In the genomic region with DNA sequence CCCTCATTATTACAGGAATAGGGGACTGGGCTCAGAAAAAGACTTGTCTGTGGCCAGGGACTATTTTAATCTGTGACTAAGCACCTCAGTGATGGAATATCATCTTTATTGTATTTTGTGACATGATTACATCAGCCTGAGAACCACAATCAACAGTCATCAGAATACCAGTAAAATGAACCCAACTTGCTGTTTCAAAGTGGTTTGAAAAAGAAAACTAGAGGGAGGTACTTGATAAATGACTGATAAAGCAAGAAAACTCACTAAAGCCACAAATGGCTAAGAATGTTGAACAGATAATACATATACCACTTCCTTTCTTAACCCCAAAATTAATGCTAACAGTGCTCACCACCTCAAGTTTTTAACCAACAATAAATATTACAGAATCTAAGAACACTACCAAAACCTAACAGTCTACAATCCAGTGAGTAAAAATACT, we compare ENCODE assay signal across 8 cellular contexts.
DNase-seq lines count a peak whose midpoint lies in the region; ATAC-seq and TF ChIP-seq lines count a peak whose summit lies in the region.

No MANE protein-coding gene starts in this region.

- peak; percentile 48 for DNase-seq in AG09319 (ENCODE audit: extremely low read depth, low read depth)
- peak; percentile 54 for DNase-seq in astrocyte of the hippocampus (ENCODE audit: low read depth, low spot score)
- no peak for DNase-seq in NCI-H1436 (lab: John Stamatoyannopoulos, UW)
- no peak for DNase-seq in putamen (ENCODE audit: low spot score)
- DNase-seq in HAP-1 (ENCODE audit: low spot score in 2 of 2) = no peak

- TF ChIP-seq POLR2A in gastroesophageal sphincter (IDR thresholded peaks at IDR 0.05) = no peak

- H3K9me3 ChIP-seq in gastroesophageal sphincter (no peaks in the 10 kb centered on the region), HAP-1 (no peaks in the 10 kb centered on the region)

- H3K27me3 ChIP-seq in gastroesophageal sphincter (no peaks in the 10 kb centered on the region), HAP-1 (ENCODE audit: low read depth) (no peaks in the 10 kb centered on the region)

- peaks cover 0 to 5% of the 10 kb centered on the region in 2 donors for H3K36me3 ChIP-seq in gastroesophageal sphincter
- H3K36me3 ChIP-seq in HAP-1 (replicated peaks) = no peaks in the 10 kb centered on the region

- no peak for TF ChIP-seq EP300 in gastroesophageal sphincter (IDR thresholded peaks at IDR 0.05)

- no peak overlapping the region for H3K4me3 ChIP-seq in gastroesophageal sphincter
- no peak overlapping the region for H3K4me3 ChIP-seq in HAP-1

- ATAC-seq in GM19372 (IDR thresholded peaks at IDR 0.05; ENCODE audit: low read depth, unreplicated experiment) = peak; percentile 76
- peak; percentile 84 for ATAC-seq in HG03565 (IDR thresholded peaks at IDR 0.05; ENCODE audit: unreplicated experiment)
- no peak for ATAC-seq in gastroesophageal sphincter

- no peak overlapping the region for H3K27ac ChIP-seq in gastroesophageal sphincter

- TF ChIP-seq CTCF in AG09319 (IDR thresholded peaks at IDR 0.05; ENCODE audit: low read depth, low read length) (no peak), gastroesophageal sphincter (IDR thresholded peaks at IDR 0.05) (no peak)

- H3K4me1 ChIP-seq in gastroesophageal sphincter (no peaks in the 10 kb centered on the region), HAP-1 (peaks cover 11% of the 10 kb centered on the region)

- in situ Hi-C loops in HAP-1 (cut with MboI; ENCODE audit: low sequenced_read_pairs) = no loop called here

Comparison
In these comparisons a context has a peak if more than half of its experiments do, and no peak if none do; other contexts are left out.
1. DNase-seq: peak in AG09319 (single experiment) and astrocyte of the hippocampus (single experiment); none in NCI-H1436 (single experiment), putamen (single experiment) and HAP-1 (0 of 2).